ENCODE assay signal across 8 cellular contexts in the genomic region with DNA sequence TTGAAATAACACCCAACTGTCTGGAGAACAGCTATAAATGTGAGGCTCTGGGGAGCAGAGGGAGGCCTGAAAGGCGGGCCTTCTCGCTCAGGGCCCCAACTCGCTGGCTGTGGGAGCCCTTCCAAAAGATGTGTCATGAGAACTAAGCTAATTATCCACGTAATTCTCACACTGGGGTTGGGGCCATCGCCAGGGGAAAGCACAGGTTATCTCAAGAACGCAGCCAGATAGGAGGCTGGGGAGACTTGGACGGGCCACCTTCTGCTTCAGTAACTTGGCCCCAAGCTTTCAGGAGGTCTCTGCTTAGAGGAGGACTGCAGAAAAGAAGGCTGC. TPM values are rescaled to one million over a fixed set of nuclear protein-coding genes. Genes with fewer than 3 reads are reported as not detected.
A peak's percentile ranks its signal among the peaks of the same experiment; 100 is the strongest.
DNase-seq lines count a peak whose midpoint lies in the region; ATAC-seq and TF ChIP-seq lines count a peak whose summit lies in the region.

No MANE protein-coding gene starts in this region.

- TF ChIP-seq POLR2A in sigmoid colon (IDR thresholded peaks at IDR 0.05) = no peak

- H3K4me1 ChIP-seq in H9 (ENCODE audit: insufficient read depth, low read length) (no peaks in the 10 kb centered on the region), right atrium auricular region (peaks cover 0 to 54% of the 10 kb centered on the region in 2 donors), sigmoid colon (peaks cover 0 to 72% (median 59%) of the 10 kb centered on the region in 4 donors)

- no peak for ATAC-seq in activated CD8-positive, alpha-beta T cell treated with anti-CD3 and anti-CD28 coated beads, Interleukin-2, amount 10 ng/mL, durations not matched to agents 7 days and 5 days

- no peaks in the 10 kb centered on the region for H3K79me1 ChIP-seq in H9 (ENCODE audit: insufficient read depth, low read depth, low read length, poor library complexity, severe bottlenecking)

- H3K14ac ChIP-seq in H9 (ENCODE audit: insufficient read depth, low read length) = no peak overlapping the region

- H3K56ac ChIP-seq in H9 (ENCODE audit: insufficient read length, low read depth, low read length) = no peak overlapping the region

- no peak overlapping the region for H2AK5ac ChIP-seq in H9 (ENCODE audit: insufficient read length, low read length)

- H2BK20ac ChIP-seq in H9 (ENCODE audit: low read depth, low read length, poor library complexity, severe bottlenecking) = no peak overlapping the region

- H4K91ac ChIP-seq in H9 (ENCODE audit: insufficient read length, low read depth, low read length) = no peak overlapping the region

- H3K27me3 ChIP-seq in H9 (ENCODE audit: insufficient read depth, low read length) (peaks cover 13% of the 10 kb centered on the region; the same call in 1 of the 2 replicates), right atrium auricular region (no peaks in the 10 kb centered on the region), sigmoid colon (no peaks in the 10 kb centered on the region)

- POLR2A ChIA-PET in activated CD8-positive, alpha-beta T cell treated with anti-CD3 and anti-CD28 coated beads, Interleukin-2, amount 10 ng/mL, durations not matched to agents 7 days and 5 days (lab: Charles Lee) = no interaction called here

- no peaks in the 10 kb centered on the region; a peak in 1 of 7 replicates for H3K36me3 Mint-ChIP-seq in H9 (ENCODE audit: insufficient read depth in 1 of 3, low read depth in 3 of 3)
- no peaks in the 10 kb centered on the region for H3K36me3 Mint-ChIP-seq in activated CD8-positive, alpha-beta T cell treated with anti-CD3 and anti-CD28 coated beads, Interleukin-2, amount 10 ng/mL, durations not matched to agents 7 days and 5 days (ENCODE audit: low read depth)

- H3K27ac ChIP-seq in H9 (ENCODE audit: insufficient read length, low read depth, low read length) (no peak overlapping the region), right atrium auricular region (peak overlapping the region; percentile 97 to 99), sigmoid colon (peak overlapping the region; percentile 92 to 100 (median 97))

- TF ChIP-seq EP300 in sigmoid colon (IDR thresholded peaks at IDR 0.05) = no peak

- no peak overlapping the region for H3K27ac Mint-ChIP-seq in H9
- no peak overlapping the region for H3K27ac Mint-ChIP-seq in activated CD8-positive, alpha-beta T cell treated with anti-CD3 and anti-CD28 coated beads, Interleukin-2, amount 10 ng/mL, durations not matched to agents 7 days and 5 days

- H3K18ac ChIP-seq in H9 (ENCODE audit: insufficient read length, low read depth, low read length) = no peak overlapping the region

- H3K4me1 Mint-ChIP-seq in H9 = peaks cover 31 to 43% of the 10 kb centered on the region in 2 experiments
- H3K4me1 Mint-ChIP-seq in activated CD8-positive, alpha-beta T cell treated with anti-CD3 and anti-CD28 coated beads, Interleukin-2, amount 10 ng/mL, durations not matched to agents 7 days and 5 days (ENCODE audit: low read depth) = no peaks in the 10 kb centered on the region

- intact Hi-C loops in sigmoid colon (cut with DNase I) = loop anchor here (2.0 to 10.0 kb wide), 2 partner anchors 99 to 385 kb away; a partner anchor contains a TSS

- H2BK15ac ChIP-seq in H9 (ENCODE audit: low read depth, low read length) = no peak overlapping the region

- no peak for DNase-seq in H9
- no peak for DNase-seq in activated CD8-positive, alpha-beta T cell treated with anti-CD3 and anti-CD28 coated beads, Interleukin-2, amount 10 ng/mL, durations not matched to agents 7 days and 5 days
- DNase-seq in right atrium auricular region (ENCODE audit: low spot score) = peak; percentile 87
- DNase-seq in sigmoid colon = peak; percentile 91
- no peak for DNase-seq in NCI-H510A treated with DMSO at 0.1 percent for 48 hours (lab: John Stamatoyannopoulos, UW)
- DNase-seq in COR-L47 (lab: John Stamatoyannopoulos, UW) = no peak
- DNase-seq in stimulated activated CD4-positive, alpha-beta T cell treated with anti-CD3 and anti-CD28 coated beads, Interleukin-15, amount 100 ng/mL, for 24 hours = no peak
- DNase-seq in mesenteric fat pad (ENCODE audit: low spot score) = no peak

- H3K4me3 Mint-ChIP-seq in H9 = peak overlapping the region; percentile 66 to 81
- H3K4me3 Mint-ChIP-seq in activated CD8-positive, alpha-beta T cell treated with anti-CD3 and anti-CD28 coated beads, Interleukin-2, amount 10 ng/mL, durations not matched to agents 7 days and 5 days = peak overlapping the region; percentile 12

- H3K9ac ChIP-seq in H9 (ENCODE audit: extremely low read depth, insufficient read length, low read length) = no peak overlapping the region

- no peak overlapping the region for H2AFZ ChIP-seq in H9 (ENCODE audit: low read length)

- no peak overlapping the region for H2BK120ac ChIP-seq in H9 (ENCODE audit: low read depth, low read length, poor library complexity, severe bottlenecking)

- H3T11ph ChIP-seq in H9 (ENCODE audit: low read length) = no peak overlapping the region

- no peak overlapping the region for H3K4ac ChIP-seq in H9 (ENCODE audit: low read depth, low read length)

- H3K79me2 ChIP-seq in H9 (ENCODE audit: insufficient read depth, low read length) = no peaks in the 10 kb centered on the region

- TF ChIP-seq CTCF in H9 (conservative IDR thresholded peaks at IDR 0.05) (no peak), right atrium auricular region (IDR thresholded peaks at IDR 0.05) (no peak), sigmoid colon (IDR thresholded peaks at IDR 0.05) (no peak)

- H4K20me1 ChIP-seq in H9 (ENCODE audit: control insufficient read depth, insufficient read depth, insufficient read length) = no peaks in the 10 kb centered on the region

- H3K9me3 ChIP-seq in H9 (ENCODE audit: control insufficient read depth, low read depth, low read length) (no peaks in the 10 kb centered on the region), right atrium auricular region (no peaks in the 10 kb centered on the region), sigmoid colon (no peaks in the 10 kb centered on the region)

- H3K23me2 ChIP-seq in H9 (ENCODE audit: insufficient read length, low read depth, low read length, poor library complexity, severe bottlenecking) = peaks cover 6% of the 10 kb centered on the region

- no peaks in the 10 kb centered on the region for H3K9me3 Mint-ChIP-seq in H9
- no peaks in the 10 kb centered on the region for H3K9me3 Mint-ChIP-seq in activated CD8-positive, alpha-beta T cell treated with anti-CD3 and anti-CD28 coated beads, Interleukin-2, amount 10 ng/mL, durations not matched to agents 7 days and 5 days (ENCODE audit: insufficient read depth)

- no peak overlapping the region for H3K23ac ChIP-seq in H9 (ENCODE audit: insufficient read length, low read depth, low read length)

- WGBS in H9 (ENCODE audit: extremely low coverage, insufficient read length, low lambda C conversion rate) = no CpG with 5 or more reads among the region's 7 CpGs
- WGBS in sigmoid colon, 2 donors = 9 to 48% methylated on average over 7 of the region's 7 CpGs

- no peak overlapping the region for H2BK12ac ChIP-seq in H9 (ENCODE audit: insufficient read length, low read depth, low read length)

- no peak overlapping the region for H4K5ac ChIP-seq in H9 (ENCODE audit: insufficient read length, low read depth, low read length)

- H2BK5ac ChIP-seq in H9 (ENCODE audit: insufficient read length, low read length) = no peak overlapping the region

- peak overlapping the region; percentile 81 to 96 for H3K4me3 ChIP-seq in right atrium auricular region
- peak overlapping the region; percentile 58 to 98 (median 70) for H3K4me3 ChIP-seq in sigmoid colon

- H3K27me3 Mint-ChIP-seq in H9 (ENCODE audit: low read depth) = peaks cover 67% of the 10 kb centered on the region
- peaks cover 53% of the 10 kb centered on the region for H3K27me3 Mint-ChIP-seq in activated CD8-positive, alpha-beta T cell treated with anti-CD3 and anti-CD28 coated beads, Interleukin-2, amount 10 ng/mL, durations not matched to agents 7 days and 5 days (ENCODE audit: low read depth)

- H3K36me3 ChIP-seq in right atrium auricular region (no peaks in the 10 kb centered on the region), sigmoid colon (no peaks in the 10 kb centered on the region)

- no peak overlapping the region for H4K8ac ChIP-seq in H9 (replicated peaks; ENCODE audit: insufficient read length, low read depth, low read length)

- CTCF ChIA-PET in activated CD8-positive, alpha-beta T cell treated with anti-CD3 and anti-CD28 coated beads, Interleukin-2, amount 10 ng/mL, durations not matched to agents 7 days and 5 days (lab: Charles Lee) = interaction anchor here (1.0 to 3.4 kb wide), 6 partner anchors 18 to 258 kb away, joined by 3 to 31 read pairs (median 8); a partner anchor contains a TSS

- H3K4me2 ChIP-seq in H9 (ENCODE audit: insufficient read depth, insufficient read length, low read length) = peak overlapping the region; percentile 41

RNA-seq across cellular contexts. Expression of a gene that starts 1.6 kb away (rescaled TPM):
- 3.0 and 3.1 TPM in 2 replicates for total RNA-seq in H9 (2021)
- not detected for total RNA-seq in activated CD8-positive, alpha-beta T cell treated with anti-CD3 and anti-CD28 coated beads, Interleukin-2, amount 10 ng/mL, durations not matched to agents 7 days and 5 days
- 10 to 100 TPM; 43.5 to 77.2 TPM for total RNA-seq in right atrium auricular region
- 100 to 1,000 TPM in 1 of 4 donors, 10 to 100 TPM in 3; 46.7 to 116 (median 75.9) TPM for total RNA-seq in sigmoid colon
- 10 to 100 TPM in 1 of 3 donors, 1 to 10 TPM in 2; 9.0 to 22.2 (median 9.1) TPM for polyA plus RNA-seq in sigmoid colon
- 133 TPM for total RNA-seq in mesenteric fat pad

Comparison
In these comparisons a context has a peak if more than half of its experiments do, and no peak if none do; other contexts are left out.
1. DNase-seq: peak in right atrium auricular region (single experiment) and sigmoid colon (single experiment); none in H9 (single experiment), activated CD8-positive, alpha-beta T cell treated with anti-CD3 and anti-CD28 coated beads, Interleukin-2, amount 10 ng/mL, durations not matched to agents 7 days and 5 days (single experiment), NCI-H510A treated with DMSO at 0.1 percent for 48 hours (single experiment), COR-L47 (single experiment), stimulated activated CD4-positive, alpha-beta T cell treated with anti-CD3 and anti-CD28 coated beads, Interleukin-15, amount 100 ng/mL, for 24 hours (single experiment) and mesenteric fat pad (single experiment).
2. RNA of a gene that starts 1.6 kb away (total RNA-seq): 133 TPM in mesenteric fat pad (single experiment), 46.7 to 116 TPM in sigmoid colon and 43.5 to 77.2 TPM in right atrium auricular region; 3.0 to 3.1 TPM in H9 and not detected in activated CD8-positive, alpha-beta T cell treated with anti-CD3 and anti-CD28 coated beads, Interleukin-2, amount 10 ng/mL, durations not matched to agents 7 days and 5 days; every median in the first group is over 10 times any median in the second.